In genomic region chr3:60514866-60515265, GRCh38 we compare ENCODE assay signal across 30 cellular contexts.
DNase-seq lines count a peak whose midpoint lies in the region; ATAC-seq, FAIRE-seq and TF ChIP-seq lines count a peak whose summit lies in the region.
"Had no signal": no experiment of that assay in that cellular context is flagged by ENCODE, and none has a peak within 500 bp of the region (broad histone marks: within the 10 kb centered on the region; RNA-seq: fewer than 3 reads in every experiment).

No MANE protein-coding gene starts in this region.

- H3K14ac ChIP-seq in IMR-90 (replicated peaks; ENCODE audit: low read depth, low read length) (no peak overlapping the region), H1 (ENCODE audit: insufficient read length) (no peak overlapping the region)

- H3K27ac Mint-ChIP-seq in stimulated activated memory B cell treated with anti-CD40 and anti-IgM and Interleukin-4, amounts not matched to agents 10 μg/mL and 1 μg/mL and 100 μg/mL, for 72 hours, result no peak overlapping the region
- H3K27ac Mint-ChIP-seq: activated CD4-positive, alpha-beta T cell treated with anti-CD3 and anti-CD28 coated beads, Interleukin-2, amount 10 ng/mL, durations not matched to agents 24 days and 14 days; activated naive CD4-positive, alpha-beta T cell treated with anti-CD3 and anti-CD28 coated beads, Interleukin-2, amount 50 U/mL, for 24 hours; activated T-helper 2 cell treated with anti-CD3 and anti-CD28 coated beads, Interferon-gamma antibody, Interleukin-2, Interleukin-4, amounts not matched to agents 10 μg/mL and 5 μg/mL and 100 μg/mL, durations not matched to agents 14 hours and 24 hours and 36 hours had no signal

- H4K91ac ChIP-seq in IMR-90 (ENCODE audit: insufficient read depth, low read depth, low read length) (no peak overlapping the region), H1 (replicated peaks; ENCODE audit: insufficient read length, low read length) (no peak overlapping the region)

- H4K8ac ChIP-seq in IMR-90 (ENCODE audit: low read depth in 2 of 2, low read length in 2 of 2), result no peak overlapping the region
- no peak overlapping the region for H4K8ac ChIP-seq in H1 (ENCODE audit: extremely low read depth, insufficient read depth, low read length)

- H2BK20ac ChIP-seq in IMR-90 (ENCODE audit: low read depth, low read length) (no peak overlapping the region), H1 (ENCODE audit: low read length) (0 out of 2 replicates have a peak overlapping the region, but pooled peaks have one; percentile 3)

- TF ChIP-seq POLR2A in IMR-90 (IDR thresholded peaks at IDR 0.05; ENCODE audit: low read depth, low read length) (no peak), H1 (IDR thresholded peaks at IDR 0.05; ENCODE audit: control extremely low read depth in 1 of 2, low read depth in 2 of 2, low read length in 2 of 2) (no peak)

- H3K9me1 ChIP-seq in IMR-90 (ENCODE audit: insufficient read depth, low read length), result no peaks in the 10 kb centered on the region

- BruUV-seq in IMR-90 (replicated peaks; lab: Mats Ljungman, UMichigan), result no TSS peak
- no TSS peak for BruUV-seq in mammary epithelial cell (replicated peaks; lab: Mats Ljungman, UMichigan)

- no peaks in the 10 kb centered on the region for H3K36me3 Mint-ChIP-seq in stimulated activated memory B cell treated with anti-CD40 and anti-IgM and Interleukin-4, amounts not matched to agents 10 μg/mL and 1 μg/mL and 100 μg/mL, for 72 hours
- H3K36me3 Mint-ChIP-seq: activated naive CD4-positive, alpha-beta T cell treated with anti-CD3 and anti-CD28 coated beads, Interleukin-2, amount 50 U/mL, for 24 hours had no signal

- dilution Hi-C loops in IMR-90 (cut with HindIII; ENCODE audit: low sequenced_read_pairs, unreplicated experiment) (no loop called here), mammary epithelial cell (cut with HindIII; ENCODE audit: low sequenced_read_pairs) (no loop called here)

- DNase-seq in NCI-H1092 treated with DMSO at 0.1 percent for 48 hours (lab: John Stamatoyannopoulos, UW) (peak; percentile 23), NCI-H1092 (lab: John Stamatoyannopoulos, UW) (no peak), IMR-90 (no peak), H1 (ENCODE audit: low read depth in 1 of 2, low spot score in 2 of 2) (no peak), frontal cortex (ENCODE audit: low spot score in 2 of 2) (no peak), mammary epithelial cell (no peak)
- DNase-seq: 8988T; activated CD4-positive, alpha-beta T cell treated with anti-CD3 and anti-CD28 coated beads, Interleukin-2, amount 10 ng/mL, durations not matched to agents 24 days and 14 days; activated CD8-positive, alpha-beta memory T cell treated with anti-CD3 and anti-CD28 coated beads for 24 hours; activated T-cell treated with anti-CD3 and anti-CD28 coated beads for 4 hours; amniotic stem cell; brain microvascular endothelial cell; DMS79 treated with DMSO at 0.1 percent for 48 hours; hippocampal formation; KBM-7; mesenchymal stem cell; NCI-H1105; NCI-H1930; NCI-H774; stimulated activated CD4-positive, alpha-beta T cell treated with anti-CD3 and anti-CD28 coated beads, Interleukin-4, amount 100 ng/mL, for 1 hour; T1000; transverse colon had no signal

- H3K9ac ChIP-seq in IMR-90 (ENCODE audit: low read depth, low read length) (no peak overlapping the region), H1 (replicated peaks in 1 of 4; ENCODE audit: extremely low read depth in 1 of 4, low read depth in 3 of 4, low read length in 3 of 4) (no peak overlapping the region), mammary epithelial cell (ENCODE audit: insufficient read depth, low read length) (no peak overlapping the region)

- H3K79me2 ChIP-seq in H1 (ENCODE audit: control insufficient read depth in 1 of 2, insufficient read depth in 2 of 2, low read length in 2 of 2) (no peaks in the 10 kb centered on the region), mammary epithelial cell (ENCODE audit: insufficient read depth, low read length) (no peaks in the 10 kb centered on the region)

- H3K9me3 Mint-ChIP-seq in stimulated activated memory B cell treated with anti-CD40 and anti-IgM and Interleukin-4, amounts not matched to agents 10 μg/mL and 1 μg/mL and 100 μg/mL, for 72 hours, result no peaks in the 10 kb centered on the region
- H3K9me3 Mint-ChIP-seq: activated CD4-positive, alpha-beta T cell treated with anti-CD3 and anti-CD28 coated beads, Interleukin-2, amount 10 ng/mL, durations not matched to agents 24 days and 14 days; activated naive CD4-positive, alpha-beta T cell treated with anti-CD3 and anti-CD28 coated beads, Interleukin-2, amount 50 U/mL, for 24 hours; activated T-helper 2 cell treated with anti-CD3 and anti-CD28 coated beads, Interferon-gamma antibody, Interleukin-2, Interleukin-4, amounts not matched to agents 10 μg/mL and 5 μg/mL and 100 μg/mL, durations not matched to agents 14 hours and 24 hours and 36 hours had no signal

- H2BK5ac ChIP-seq in IMR-90 (ENCODE audit: low read depth, low read length, poor library complexity, severe bottlenecking) (no peak overlapping the region), H1 (ENCODE audit: low read depth, low read length) (no peak overlapping the region)

- H3K27ac ChIP-seq in IMR-90 (ENCODE audit: insufficient read depth, low read length) (no peak overlapping the region), H1 (ENCODE audit: low read depth, low read length) (no peak overlapping the region), mammary epithelial cell (ENCODE audit: insufficient read depth, low read depth, low read length) (no peak overlapping the region)
- H3K27ac ChIP-seq: brain microvascular endothelial cell, SJSA1, transverse colon had no signal

- H2AK5ac ChIP-seq in IMR-90 (ENCODE audit: low read depth, low read length) (no peak overlapping the region), H1 (ENCODE audit: low read depth, low read length) (no peak overlapping the region)

- H3K4ac ChIP-seq in IMR-90 (ENCODE audit: low read depth, low read length), result no peak overlapping the region
- no peak overlapping the region for H3K4ac ChIP-seq in H1 (replicated peaks; ENCODE audit: insufficient read length, low read depth, low read length)

- H3K27me3 ChIP-seq in IMR-90 (ENCODE audit: control insufficient read depth, insufficient read depth, low read length) (no peaks in the 10 kb centered on the region), H1 (replicated peaks in 1 of 4; ENCODE audit: control insufficient read depth in 3 of 4, extremely low read depth in 1 of 4, insufficient read depth in 3 of 4, low read length in 3 of 4) (no peaks in the 10 kb centered on the region), mammary epithelial cell (ENCODE audit: insufficient read depth, low read length) (no peaks in the 10 kb centered on the region)
- H3K27me3 ChIP-seq: brain microvascular endothelial cell, SJSA1, transverse colon had no signal

- H2AK9ac ChIP-seq in IMR-90 (replicated peaks; ENCODE audit: low read depth, low read length, poor library complexity), result no peak overlapping the region

- in situ Hi-C loops in IMR-90 (cut with MboI; ENCODE audit: low sequenced_read_pairs), result no loop called here
- in situ Hi-C loops in mammary epithelial cell (cut with MboI; ENCODE audit: low sequenced_read_pairs in 2 of 2), result no loop called here

- WGBS in IMR-90 (ENCODE audit: extremely low coverage in 2 of 2, insufficient read length in 1 of 2), 2 experiments, result 37% methylated on average over 3 of the region's 8 CpGs; no CpG with 5 or more reads in 1 of the 2 experiments
- 92% methylated on average over 8 of the region's 8 CpGs; no CpG with 5 or more reads in 1 of the 2 experiments for WGBS in H1 (ENCODE audit: extremely low coverage in 1 of 2, insufficient coverage in 1 of 2, insufficient read length in 1 of 2, insufficient replicate concordance in 2 of 2, low coverage in 1 of 2, low lambda C conversion rate in 2 of 2, missing lambda C conversion rate in 1 of 2), 2 experiments
- WGBS in mammary epithelial cell (ENCODE audit: low coverage, missing lambda C conversion rate), result 77% methylated on average over 8 of the region's 8 CpGs

- TF ChIP-seq RAD21 in IMR-90 (IDR thresholded peaks at IDR 0.05; ENCODE audit: low read length) (no peak), H1 (IDR thresholded peaks at IDR 0.05 in 1 of 2, conservative IDR thresholded peaks at IDR 0.05 in 1 of 2; ENCODE audit: low read depth in 2 of 2, low read length in 2 of 2) (no peak)

- no peak for TF ChIP-seq EP300 in H1 (IDR thresholded peaks at IDR 0.05; ENCODE audit: borderline replicate concordance in 1 of 2, low read depth in 2 of 2, low read length in 2 of 2)

- H3K9me3 ChIP-seq in IMR-90 (ENCODE audit: control insufficient read depth, insufficient read depth, low read length) (no peaks in the 10 kb centered on the region), H1 (ENCODE audit: insufficient read depth in 2 of 2, low read depth in 1 of 2, low read length in 1 of 2) (no peaks in the 10 kb centered on the region), mammary epithelial cell (replicated peaks; ENCODE audit: insufficient read depth, low read length) (no peaks in the 10 kb centered on the region)
- H3K9me3 ChIP-seq: SJSA1, transverse colon had no signal

- no peak for FAIRE-seq in H1 (lab: Jason Lieb, UNC)
- FAIRE-seq in frontal cortex (lab: Jason Lieb, UNC), result no peak
- FAIRE-seq: endometrium, HTR-8/SVneo had no signal

- H3K4me1 ChIP-seq in IMR-90 (ENCODE audit: control insufficient read depth, insufficient read depth, low read length) (no peaks in the 10 kb centered on the region), H1 (replicated peaks in 1 of 4; ENCODE audit: control insufficient read depth in 3 of 4, insufficient read depth in 4 of 4, low read length in 3 of 4) (no peaks in the 10 kb centered on the region; a peak in 1 of 7 replicates), mammary epithelial cell (ENCODE audit: insufficient read depth, low read length) (no peaks in the 10 kb centered on the region)
- H3K4me1 ChIP-seq: SJSA1, transverse colon had no signal

- H2BK120ac ChIP-seq in IMR-90 (ENCODE audit: low read depth, low read length), result no peak overlapping the region
- no peak overlapping the region for H2BK120ac ChIP-seq in H1 (replicated peaks; ENCODE audit: low read depth, low read length)

- no peak overlapping the region for H3K18ac ChIP-seq in IMR-90 (ENCODE audit: low read depth, low read length)
- H3K18ac ChIP-seq in H1 (ENCODE audit: extremely low read depth, low read length), result no peak overlapping the region

- POLR2A ChIA-PET in IMR-90 (lab: Charles Lee; ENCODE audit: unreplicated experiment) (no interaction called here), H1 (lab: Charles Lee; ENCODE audit: partially characterized antibody) (interaction anchor here (0.5 kb wide), 1 partner anchor 658 kb away, joined by 3 read pairs; no protein-coding TSS in a partner anchor)

- ATAC-seq in IMR-90 (ENCODE audit: low read depth), result no peak
- peak; percentile 38 for ATAC-seq in stimulated activated memory B cell treated with anti-CD40 and anti-IgM and Interleukin-4, amounts not matched to agents 10 μg/mL and 1 μg/mL and 100 μg/mL, for 72 hours
- ATAC-seq in HG02973 (IDR thresholded peaks at IDR 0.05; ENCODE audit: unreplicated experiment), result no peak

- CTCF ChIA-PET in IMR-90 (lab: Yijun Ruan, JAX), result no interaction called here
- CTCF ChIA-PET in H1 (lab: Charles Lee; ENCODE audit: partially characterized antibody), result interaction anchor here (1.5 kb wide), 1 partner anchor 26 kb away, joined by 5 read pairs; no protein-coding TSS in a partner anchor
- CTCF ChIA-PET in mammary epithelial cell (lab: Charles Lee; ENCODE audit: low non-redundant PET), result no interaction called here

- no peak for TF ChIP-seq CTCF in IMR-90 (conservative IDR thresholded peaks at IDR 0.05; ENCODE audit: low read depth, low read length)
- TF ChIP-seq CTCF in H1 (IDR thresholded peaks at IDR 0.05; ENCODE audit: control extremely low read depth in 1 of 3, insufficient read depth in 1 of 3, low read depth in 1 of 3, low read length in 3 of 3), result no peak
- TF ChIP-seq CTCF in mammary epithelial cell (conservative IDR thresholded peaks at IDR 0.05 in 1 of 2, IDR thresholded peaks at IDR 0.05 in 1 of 2; ENCODE audit: extremely low read depth in 1 of 2, insufficient read depth in 1 of 2, low read depth in 1 of 2, low read length in 2 of 2), result no peak

- H3K36me3 ChIP-seq in IMR-90 (ENCODE audit: control insufficient read depth, insufficient read depth, low read length) (no peaks in the 10 kb centered on the region), H1 (ENCODE audit: control insufficient read depth in 2 of 4, insufficient read depth in 4 of 4, low read length in 3 of 4) (no peaks in the 10 kb centered on the region), mammary epithelial cell (ENCODE audit: insufficient read depth, low read length) (no peaks in the 10 kb centered on the region)
- H3K36me3 ChIP-seq: brain microvascular endothelial cell, SJSA1, transverse colon had no signal

- H4K20me1 ChIP-seq in IMR-90 (ENCODE audit: insufficient read depth, low read length) (no peaks in the 10 kb centered on the region), H1 (replicated peaks in 1 of 2; ENCODE audit: control insufficient read depth in 1 of 2, insufficient read depth in 2 of 2, low read length in 2 of 2) (no peaks in the 10 kb centered on the region), mammary epithelial cell (ENCODE audit: insufficient read depth, low read length) (no peaks in the 10 kb centered on the region)

- no peaks in the 10 kb centered on the region for H3K23me2 ChIP-seq in H1 (ENCODE audit: low read depth, low read length)

- H3K4me2 ChIP-seq in IMR-90 (ENCODE audit: low read depth, low read length) (no peak overlapping the region), H1 (ENCODE audit: insufficient read depth in 1 of 2, low read depth in 2 of 2, low read length in 2 of 2) (no peak overlapping the region), mammary epithelial cell (ENCODE audit: insufficient read depth, low read depth, low read length) (no peak overlapping the region)

- H3K4me3 Mint-ChIP-seq in stimulated activated memory B cell treated with anti-CD40 and anti-IgM and Interleukin-4, amounts not matched to agents 10 μg/mL and 1 μg/mL and 100 μg/mL, for 72 hours, result no peak overlapping the region
- H3K4me3 Mint-ChIP-seq: activated CD4-positive, alpha-beta T cell treated with anti-CD3 and anti-CD28 coated beads, Interleukin-2, amount 10 ng/mL, durations not matched to agents 24 days and 14 days; activated naive CD4-positive, alpha-beta T cell treated with anti-CD3 and anti-CD28 coated beads, Interleukin-2, amount 50 U/mL, for 24 hours had no signal

- no peak overlapping the region for H3K4me3 ChIP-seq in IMR-90 (ENCODE audit: insufficient read depth, low read depth, low read length)
- H3K4me3 ChIP-seq in H1 (ENCODE audit: extremely low read depth in 1 of 4, insufficient read depth in 2 of 4, low read depth in 3 of 4, low read length in 4 of 4), result no peak overlapping the region
- H3K4me3 ChIP-seq in mammary epithelial cell (replicated peaks in 1 of 3; ENCODE audit: insufficient read depth in 1 of 3, low read depth in 2 of 3, low read length in 3 of 3), result no peak overlapping the region
- H3K4me3 ChIP-seq: SJSA1, transverse colon had no signal

- H2BK15ac ChIP-seq in IMR-90 (ENCODE audit: low read depth, low read length) (no peak overlapping the region), H1 (ENCODE audit: low read length) (peak overlapping the region; percentile 65)

- H3K4me1 Mint-ChIP-seq in stimulated activated memory B cell treated with anti-CD40 and anti-IgM and Interleukin-4, amounts not matched to agents 10 μg/mL and 1 μg/mL and 100 μg/mL, for 72 hours, result no peaks in the 10 kb centered on the region
- H3K4me1 Mint-ChIP-seq: activated CD4-positive, alpha-beta T cell treated with anti-CD3 and anti-CD28 coated beads, Interleukin-2, amount 10 ng/mL, durations not matched to agents 24 days and 14 days; activated naive CD4-positive, alpha-beta T cell treated with anti-CD3 and anti-CD28 coated beads, Interleukin-2, amount 50 U/mL, for 24 hours had no signal

- H3K79me1 ChIP-seq in IMR-90 (ENCODE audit: low read depth in 1 of 2, low read length in 2 of 2) (no peaks in the 10 kb centered on the region), H1 (ENCODE audit: low read depth, low read length) (no peaks in the 10 kb centered on the region)

- H3K56ac ChIP-seq in IMR-90 (ENCODE audit: extremely low read depth, insufficient read depth, low read length), result no peak overlapping the region
- no peak overlapping the region for H3K56ac ChIP-seq in H1 (replicated peaks; ENCODE audit: insufficient read length, low read depth, low read length)

- intact Hi-C loops in IMR-90 (cut with micrococcal nuclease) (no loop called here), mammary epithelial cell (cut with micrococcal nuclease) (no loop called here)

- H2AFZ ChIP-seq in IMR-90 (replicated peaks; ENCODE audit: low read length, poor library complexity) (peak overlapping the region; percentile 23), H1 (ENCODE audit: low read length) (peak overlapping the region; percentile 56; the same call in 1 of the 2 replicates), mammary epithelial cell (ENCODE audit: low read depth, low read length) (no peak overlapping the region)

- no peak overlapping the region for H2BK12ac ChIP-seq in H1 (ENCODE audit: low read depth, low read length)

- no peaks in the 10 kb centered on the region for H3K27me3 Mint-ChIP-seq in stimulated activated memory B cell treated with anti-CD40 and anti-IgM and Interleukin-4, amounts not matched to agents 10 μg/mL and 1 μg/mL and 100 μg/mL, for 72 hours
- H3K27me3 Mint-ChIP-seq: activated CD4-positive, alpha-beta T cell treated with anti-CD3 and anti-CD28 coated beads, Interleukin-2, amount 10 ng/mL, durations not matched to agents 24 days and 14 days; activated naive CD4-positive, alpha-beta T cell treated with anti-CD3 and anti-CD28 coated beads, Interleukin-2, amount 50 U/mL, for 24 hours; progenitor cell of endocrine pancreas had no signal

- H4K5ac ChIP-seq in IMR-90 (ENCODE audit: low read depth, low read length) (no peak overlapping the region), H1 (ENCODE audit: insufficient read length, low read depth, low read length) (no peak overlapping the region)

- H3K23ac ChIP-seq in IMR-90 (ENCODE audit: low read depth, low read length) (no peak overlapping the region), H1 (ENCODE audit: insufficient read length) (no peak overlapping the region)
